12 cellular contexts compared by ENCODE assay signal in genomic region chr1:32031578-32032286, GRCh38. TPM values are rescaled to one million over a fixed set of nuclear protein-coding genes. Genes with fewer than 3 reads are reported as not detected.
DNase-seq lines count a peak whose midpoint lies in the region; ATAC-seq and TF ChIP-seq lines count a peak whose summit lies in the region.
"Had no signal": no experiment of that assay in that cellular context is flagged by ENCODE, and none has a peak within 500 bp of the region (broad histone marks: within the 10 kb centered on the region; RNA-seq: fewer than 3 reads in every experiment).

No MANE protein-coding gene starts in this region.

- H3K36me3 ChIP-seq in cardiac muscle cell (peaks cover 38% of the 10 kb centered on the region), kidney epithelial cell (ENCODE audit: control insufficient read depth, insufficient read depth, low read length) (peaks cover 8% of the 10 kb centered on the region)

- intact Hi-C loops in right cardiac atrium (cut with DNase I) = no loop called here

- no peak overlapping the region for H3K4me3 Mint-ChIP-seq in type B pancreatic cell
- H3K4me3 Mint-ChIP-seq: naive thymus-derived CD8-positive, alpha-beta T cell had no signal

- no peak for ATAC-seq in right cardiac atrium
- ATAC-seq in HG03354 (IDR thresholded peaks at IDR 0.05; ENCODE audit: poor library complexity, severe bottlenecking, unreplicated experiment) = no peak
- ATAC-seq: naive thymus-derived CD8-positive, alpha-beta T cell had no signal

- H3K27me3 ChIP-seq in cardiac muscle cell = no peaks in the 10 kb centered on the region
- no peaks in the 10 kb centered on the region for H3K27me3 ChIP-seq in right cardiac atrium (ENCODE audit: control insufficient read depth, insufficient read depth)
- H3K27me3 ChIP-seq in kidney epithelial cell (ENCODE audit: control insufficient read depth, insufficient read depth, low read length) = no peaks in the 10 kb centered on the region

- no peaks in the 10 kb centered on the region for H3K27me3 Mint-ChIP-seq in type B pancreatic cell
- H3K27me3 Mint-ChIP-seq: naive thymus-derived CD8-positive, alpha-beta T cell had no signal

- H3K4me1 ChIP-seq in cardiac muscle cell (ENCODE audit: low read depth) (peaks cover 12% of the 10 kb centered on the region), right cardiac atrium (ENCODE audit: control insufficient read depth, insufficient read depth, low read length) (no peaks in the 10 kb centered on the region)

- H3K4me1 Mint-ChIP-seq in type B pancreatic cell (ENCODE audit: unreplicated experiment) = peaks cover 11% of the 10 kb centered on the region

- peak overlapping the region; percentile 41 for H3K27ac Mint-ChIP-seq in type B pancreatic cell

- peaks cover 54% of the 10 kb centered on the region for H3K36me3 Mint-ChIP-seq in type B pancreatic cell

- H3K9me3 Mint-ChIP-seq in type B pancreatic cell = no peaks in the 10 kb centered on the region
- H3K9me3 Mint-ChIP-seq: naive thymus-derived CD8-positive, alpha-beta T cell had no signal

- DNase-seq in cardiac muscle cell (ENCODE audit: low read depth in 1 of 2, low spot score in 1 of 2) (peak in 1 of 2 donors; percentile 27), right cardiac atrium (no peak), amniotic stem cell (lab: John Stamatoyannopoulos, UW) (peak; percentile 50), kidney epithelial cell (ENCODE audit: low read depth) (peak; percentile 19), type B pancreatic cell (ENCODE audit: extremely low spot score, unreplicated experiment) (no peak), NCI-H510A treated with DMSO at 0.1 percent for 48 hours (lab: John Stamatoyannopoulos, UW) (no peak), ecto neural progenitor cell (ENCODE audit: low spot score) (no peak)
- DNase-seq: C1 segment of cervical spinal cord; GOT3; naive thymus-derived CD8-positive, alpha-beta T cell; NCI-H2227 treated with DMSO at 0.1 percent for 48 hours had no signal

- WGBS in right cardiac atrium = 85% methylated on average over 8 of the region's 8 CpGs

- TF ChIP-seq CTCF in cardiac muscle cell (IDR thresholded peaks at IDR 0.05; ENCODE audit: low read depth, low read length) (no peak), kidney epithelial cell (IDR thresholded peaks at IDR 0.05; ENCODE audit: insufficient read depth, low read length, poor library complexity, severe bottlenecking) (no peak), type B pancreatic cell (conservative IDR thresholded peaks at IDR 0.05) (no peak)

- no peak overlapping the region for H3K4me3 ChIP-seq in cardiac muscle cell
- H3K4me3 ChIP-seq in right cardiac atrium (ENCODE audit: low read length) = no peak overlapping the region
- no peak overlapping the region for H3K4me3 ChIP-seq in kidney epithelial cell (ENCODE audit: low read depth, low read length)

- H3K27ac ChIP-seq in cardiac muscle cell = peak overlapping the region; percentile 26
- no peak overlapping the region for H3K27ac ChIP-seq in right cardiac atrium (ENCODE audit: low read length)

- H3K9me3 ChIP-seq in cardiac muscle cell (ENCODE audit: low read depth) (no peaks in the 10 kb centered on the region), right cardiac atrium (ENCODE audit: control insufficient read depth, low read length) (no peaks in the 10 kb centered on the region)

RNA-seq across cellular contexts. Expression of gene KHDRBS1, which starts 18.1 kb away (rescaled TPM):
- total RNA-seq in cardiac muscle cell = 86.8 and 99.5 TPM in 2 replicates
- polyA plus RNA-seq in cardiac muscle cell = 116 and 152 TPM in 2 replicates
- total RNA-seq in right cardiac atrium = 10 to 100 TPM; 65.4 to 70.0 (median 69.0) TPM
- 48.6 TPM for polyA plus RNA-seq in right cardiac atrium
- total RNA-seq in kidney epithelial cell = 95.8 and 110 TPM in 2 replicates
- total RNA-seq in type B pancreatic cell (ENCODE audit: low replicate concordance) = 136 and 202 TPM in 2 replicates

RNA-seq across cellular contexts. Expression of gene TMEM39B, which starts 41.0 kb away (rescaled TPM):
- 5.1 TPM in 2 replicates for total RNA-seq in cardiac muscle cell
- polyA plus RNA-seq in cardiac muscle cell = 4.6 and 7.0 TPM in 2 replicates
- total RNA-seq in right cardiac atrium = 10 to 100 TPM in 1 of 4 donors, 1 to 10 TPM in 3; 8.0 to 11.1 (median 8.6) TPM
- 6.2 TPM for polyA plus RNA-seq in right cardiac atrium
- total RNA-seq in kidney epithelial cell = 5.2 and 5.8 TPM in 2 replicates
- total RNA-seq in type B pancreatic cell (ENCODE audit: low replicate concordance) = 17.2 and 23.3 TPM in 2 replicates

Comparison
In these comparisons a context has a peak if more than half of its experiments do, and no peak if none do; other contexts are left out.
1. DNase-seq: peak in amniotic stem cell (single experiment) and kidney epithelial cell (single experiment); none in right cardiac atrium (0 of 3), type B pancreatic cell (single experiment), NCI-H510A treated with DMSO at 0.1 percent for 48 hours (single experiment) and ecto neural progenitor cell (single experiment).